Comparison of ENCODE assay signal across 8 cellular contexts in the genomic region with DNA sequence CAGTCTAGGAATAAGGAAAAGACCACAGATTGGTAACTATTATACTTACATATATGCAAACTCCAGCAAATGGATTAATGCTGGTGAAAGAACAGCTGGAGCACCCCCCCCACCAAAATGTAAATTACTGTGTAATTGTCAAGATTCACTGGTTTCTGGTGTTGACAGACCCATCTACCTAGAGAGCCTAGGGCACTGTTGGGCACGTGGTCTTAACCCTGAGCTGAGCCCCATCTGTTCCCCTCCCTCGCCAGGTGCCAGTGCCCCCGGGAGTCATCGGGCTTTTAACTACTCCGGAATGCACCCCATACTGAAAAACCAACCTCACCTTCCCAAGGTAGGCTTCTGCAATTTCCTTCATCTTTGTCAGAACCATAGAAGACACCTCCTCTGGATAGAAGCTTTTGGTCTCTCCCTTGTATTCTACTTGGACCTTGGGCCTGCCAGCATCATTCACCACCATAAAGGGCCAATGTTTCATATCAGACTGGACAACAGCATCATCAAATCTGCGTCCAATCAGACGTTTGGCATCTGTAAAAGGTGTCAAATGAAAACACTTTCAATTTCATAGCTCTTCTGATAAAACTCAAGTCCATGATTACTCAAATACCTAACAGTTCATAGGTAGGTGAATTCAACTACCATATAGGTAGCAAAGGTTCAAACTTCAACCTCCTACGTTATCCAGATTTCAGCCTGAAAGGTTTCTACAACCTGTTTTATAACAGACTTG. TPM values are rescaled to one million over a fixed set of nuclear protein-coding genes. Genes with fewer than 3 reads are reported as not detected.
A peak's percentile ranks its signal among the peaks of the same experiment; 100 is the strongest.
DNase-seq lines count a peak whose midpoint lies in the region; ATAC-seq and TF ChIP-seq lines count a peak whose summit lies in the region.

No MANE protein-coding gene starts in this region.

- peak overlapping the region; percentile 93 for H3K4me2 ChIP-seq in Loucy (ENCODE audit: low read depth, low read length, poor library complexity, severe bottlenecking)

- H3K9ac ChIP-seq in Loucy (ENCODE audit: low read depth, low read length, poor library complexity, severe bottlenecking), result peak overlapping the region; percentile 100

- H3K79me2 ChIP-seq in Loucy (ENCODE audit: insufficient read depth, low read length), result peaks cover 95% of the 10 kb centered on the region

- H3K27me3 ChIP-seq in Loucy (ENCODE audit: insufficient read depth, low read length, poor library complexity, severe bottlenecking), result peaks cover 14% of the 10 kb centered on the region

- TF ChIP-seq CTCF in Loucy (conservative IDR thresholded peaks at IDR 0.05; ENCODE audit: low read length), result no peak
- TF ChIP-seq CTCF in cardiac fibroblast (IDR thresholded peaks at IDR 0.05; ENCODE audit: low read depth, low read length), result no peak
- TF ChIP-seq CTCF in mucosa of descending colon (IDR thresholded peaks at IDR 0.05), result no peak

- peaks cover 18% of the 10 kb centered on the region for H3F3A ChIP-seq in Loucy (ENCODE audit: low read depth)

- peak overlapping the region; percentile 90 for H3K4me3 ChIP-seq in Loucy (ENCODE audit: low read length, poor library complexity, severe bottlenecking)
- H3K4me3 ChIP-seq in cardiac fibroblast (replicated peaks in 1 of 2; ENCODE audit: low read depth in 2 of 2, low read length in 2 of 2), result peak overlapping the region; percentile 97 to 98
- peak overlapping the region; percentile 9 for H3K4me3 ChIP-seq in mucosa of descending colon

- DNase-seq in COLO668 (lab: John Stamatoyannopoulos, UW; ENCODE audit: unreplicated experiment) (peak; percentile 11), cardiac fibroblast (ENCODE audit: low read depth in 2 of 2) (peak in 1 of 2 donors; percentile 24), mucosa of descending colon (no peak), A172 (ENCODE audit: low spot score) (no peak), hippocampal formation (lab: John Stamatoyannopoulos, UW) (no peak), epidermal melanocyte (ENCODE audit: insufficient read length, low spot score) (no peak), SHP77 (lab: John Stamatoyannopoulos, UW) (no peak)

- H4K20me1 ChIP-seq in Loucy (ENCODE audit: insufficient read depth, low read length, poor library complexity, severe bottlenecking), result peaks cover 64% of the 10 kb centered on the region

- H2AFZ ChIP-seq in Loucy (ENCODE audit: low read length), result no peak overlapping the region

- intact Hi-C loops in mucosa of descending colon (cut with DNase I, micrococcal nuclease), result no loop called here

- no peaks in the 10 kb centered on the region for H3K9me3 ChIP-seq in Loucy (ENCODE audit: insufficient read depth, low read depth, low read length)
- no peaks in the 10 kb centered on the region for H3K9me3 ChIP-seq in mucosa of descending colon

- peaks cover 60% of the 10 kb centered on the region for H3K36me3 ChIP-seq in Loucy (ENCODE audit: insufficient read depth, low read length)
- peaks cover 7% of the 10 kb centered on the region for H3K36me3 ChIP-seq in mucosa of descending colon (ENCODE audit: low read depth)

- no peak for ATAC-seq in mucosa of descending colon

- H3K9me2 ChIP-seq in Loucy (replicated peaks; ENCODE audit: low read depth, low read length), result no peaks in the 10 kb centered on the region

- H3K4me1 ChIP-seq in Loucy (ENCODE audit: insufficient read depth, low read length, poor library complexity, severe bottlenecking) (peaks cover 50% of the 10 kb centered on the region), mucosa of descending colon (ENCODE audit: low read depth) (peaks cover 33% of the 10 kb centered on the region)

RNA-seq across cellular contexts. Expression of gene HSPA8, which starts 1.5 kb away (rescaled TPM):
- total RNA-seq in mucosa of descending colon, result 100 to 1,000 TPM; 496 to 909 (median 797) TPM
- total RNA-seq in A172 (2014; rRNA removed; shearing (Covaris generic)), result 3,086 and 3,613 TPM in 2 replicates

Comparison
In these comparisons a context has a peak if more than half of its experiments do, and no peak if none do; other contexts are left out.
1. H3K4me3 ChIP-seq: peak in every context shown above with its lines; median percentile 98 in cardiac fibroblast; 90 in Loucy; 9 in mucosa of descending colon.